Comparison of ENCODE assay signal across 6 cellular contexts in the genomic region with DNA sequence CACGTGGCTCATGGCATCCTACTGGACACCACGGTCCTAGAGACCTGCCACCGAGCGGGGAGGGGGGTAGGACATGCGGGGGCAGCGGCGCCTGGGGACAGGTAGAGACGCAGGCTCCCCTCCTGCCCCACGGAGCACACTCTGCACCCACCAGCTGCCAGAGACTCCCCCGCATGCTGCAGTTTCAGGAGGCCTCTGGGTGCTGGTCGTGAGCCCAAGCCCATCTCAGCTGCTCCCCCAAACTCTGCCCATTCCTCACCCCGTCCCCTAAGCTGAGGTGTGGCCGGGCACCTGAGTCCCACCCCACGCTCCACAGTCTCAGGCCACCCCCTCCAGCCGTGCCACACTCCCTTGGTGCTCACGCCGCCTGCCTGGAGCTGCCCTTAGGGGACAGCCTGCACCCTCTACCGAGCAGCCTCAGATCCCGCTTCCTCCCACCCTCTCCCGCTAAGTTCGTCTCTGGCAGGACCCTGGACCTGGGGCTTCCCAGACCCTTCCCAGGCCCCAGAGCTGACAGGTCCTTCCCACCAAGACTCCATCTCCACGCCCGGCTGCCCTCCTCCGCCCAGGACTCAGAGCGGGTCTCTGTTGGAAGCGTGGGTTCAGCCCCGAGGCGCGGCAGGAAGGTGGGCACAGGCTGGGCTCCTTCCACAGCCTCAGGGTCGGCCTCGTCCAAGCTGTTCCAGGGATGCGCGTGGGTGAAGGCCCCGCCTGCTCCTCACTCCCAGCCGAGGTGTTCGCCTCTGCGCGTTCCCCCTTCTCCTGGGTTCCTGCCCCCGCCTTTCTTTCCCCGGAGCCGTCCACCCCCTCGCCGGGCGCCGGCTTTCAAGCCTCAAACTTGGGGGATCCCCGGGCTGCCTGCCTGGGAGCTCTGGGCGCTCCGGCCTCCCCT. TPM values are rescaled to one million over a fixed set of nuclear protein-coding genes. Genes with fewer than 3 reads are reported as not detected.
DNase-seq lines count a peak whose midpoint lies in the region; ATAC-seq, FAIRE-seq and TF ChIP-seq lines count a peak whose summit lies in the region.

No MANE protein-coding gene starts in this region.

- no peaks in the 10 kb centered on the region for H3K36me3 ChIP-seq in bronchial epithelial cell (ENCODE audit: control insufficient read depth, insufficient read depth, low read length)

- ATAC-seq in HG02759 (IDR thresholded peaks at IDR 0.05; ENCODE audit: unreplicated experiment) (no peak), GM18511 (IDR thresholded peaks at IDR 0.05; ENCODE audit: unreplicated experiment) (no peak), GM19023 (IDR thresholded peaks at IDR 0.05; ENCODE audit: unreplicated experiment) (no peak)

- no peak for FAIRE-seq in bronchial epithelial cell (lab: Jason Lieb, UNC)

- H3K27me3 ChIP-seq in bronchial epithelial cell (ENCODE audit: control insufficient read depth, insufficient read depth, low read length): no peaks in the 10 kb centered on the region

- DNase-seq in HFF-Myc (ENCODE audit: extremely low read depth, low read depth): no peak
- DNase-seq in bronchial epithelial cell (ENCODE audit: low read depth): no peak
- DNase-seq in nucleus accumbens (lab: John Stamatoyannopoulos, UW): peak in 32 of 56 donors; percentile 8 to 76 (median 42)

- TF ChIP-seq CTCF in HFF-Myc (IDR thresholded peaks at IDR 0.05; ENCODE audit: low read depth, low read length, missing control alignments): no peak
- no peak for TF ChIP-seq CTCF in bronchial epithelial cell (IDR thresholded peaks at IDR 0.05; ENCODE audit: insufficient read depth, low read length, severe bottlenecking)

- H3K4me3 ChIP-seq in HFF-Myc (replicated peaks; ENCODE audit: low read depth, low read length) (peak overlapping the region; percentile 49), bronchial epithelial cell (ENCODE audit: low read depth, low read length) (peak overlapping the region; percentile 56)

RNA-seq across cellular contexts. Expression of a gene that starts 1.3 kb away (rescaled TPM):
- total RNA-seq in bronchial epithelial cell: 3.4 and 4.9 TPM in 2 replicates

RNA-seq across cellular contexts. Expression of a gene that starts 19.3 kb away (rescaled TPM):
- 21.3 and 23.9 TPM in 2 replicates for total RNA-seq in bronchial epithelial cell

RNA-seq across cellular contexts. Expression of a gene that starts 38.3 kb away (rescaled TPM):
- total RNA-seq in bronchial epithelial cell: 3.7 and 4.5 TPM in 2 replicates

RNA-seq across cellular contexts. Expression of a gene that starts 48.9 kb away (rescaled TPM):
- total RNA-seq in bronchial epithelial cell: 90.8 and 94.7 TPM in 2 replicates

RNA-seq across cellular contexts. Expression of a gene that starts 54.7 kb away (rescaled TPM):
- 22.6 and 23.3 TPM in 2 replicates for total RNA-seq in bronchial epithelial cell

Comparison
In these comparisons a context has a peak if more than half of its experiments do, and no peak if none do; other contexts are left out.
1. DNase-seq: peak in nucleus accumbens (32 of 56); none in HFF-Myc (single experiment) and bronchial epithelial cell (single experiment).